Comparison of ENCODE assay signal across 17 cellular contexts in the genomic region with DNA sequence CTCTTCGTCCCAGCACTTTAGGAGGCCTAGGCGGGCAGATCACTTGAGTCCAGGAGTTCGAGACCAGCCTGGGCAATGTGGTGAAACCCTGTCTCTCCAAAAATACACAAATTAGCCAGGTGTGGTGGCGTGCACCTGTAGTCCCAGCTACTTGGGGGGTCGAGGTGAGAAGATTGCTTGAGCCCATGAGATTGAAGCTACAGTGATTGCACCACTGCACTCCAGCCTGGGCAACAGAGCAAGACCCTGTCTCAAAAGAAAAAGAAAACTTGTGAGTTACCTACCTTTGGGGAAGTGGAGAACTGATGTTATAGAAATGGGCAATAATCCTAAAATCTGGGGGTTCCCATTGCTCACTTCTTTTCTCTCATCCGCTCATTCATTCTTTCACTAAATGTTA. TPM values are rescaled to one million over a fixed set of nuclear protein-coding genes. Genes with fewer than 3 reads are reported as not detected.
DNase-seq lines count a peak whose midpoint lies in the region; ATAC-seq, FAIRE-seq and TF ChIP-seq lines count a peak whose summit lies in the region.
"Had no signal": no experiment of that assay in that cellular context is flagged by ENCODE, and none has a peak within 500 bp of the region (broad histone marks: within the 10 kb centered on the region; RNA-seq: fewer than 3 reads in every experiment).

No MANE protein-coding gene starts in this region.

- H3K27ac Mint-ChIP-seq in CD14-positive monocyte = peak overlapping the region in 4 of 7 donors; percentile 31 to 61 (median 46)
- H3K27ac Mint-ChIP-seq in central memory CD8-positive, alpha-beta T cell (ENCODE audit: low read depth) = peak overlapping the region; percentile 23
- H3K27ac Mint-ChIP-seq: CD8-positive, alpha-beta T cell had no signal

- peaks cover 52% of the 10 kb centered on the region for H3K4me1 Mint-ChIP-seq in CD14-positive monocyte
- peaks cover 51% of the 10 kb centered on the region for H3K4me1 Mint-ChIP-seq in central memory CD8-positive, alpha-beta T cell

- DNase-seq in CD14-positive monocyte (ENCODE audit: low spot score) (no peak), NCI-H1436 (lab: John Stamatoyannopoulos, UW) (no peak), urothelium cell line (ENCODE audit: low spot score) (no peak)
- DNase-seq in central memory CD8-positive, alpha-beta T cell (ENCODE audit: low spot score in 2 of 2) = no peak
- DNase-seq in stimulated activated CD4-positive, alpha-beta T cell treated with anti-CD3 and anti-CD28 coated beads, Interleukin-2, amount 100 ng/mL, for 24 hours = no peak
- DNase-seq: C1 segment of cervical spinal cord; Caco-2; CD4-positive, CD25-positive, alpha-beta regulatory T cell; CD8-positive, alpha-beta T cell; DMS153; DND-41; GOT3 had no signal

- FAIRE-seq in urothelium cell line (lab: Jason Lieb, UNC) = no peak
- FAIRE-seq: G401.6, GM12878, H54 had no signal

- no peak for ATAC-seq in central memory CD8-positive, alpha-beta T cell (replicated peaks; ENCODE audit: extremely low read depth, poor library complexity, severe bottlenecking)
- ATAC-seq: CD8-positive, alpha-beta T cell; GM12878 had no signal

- H3K27ac ChIP-seq in HEK293 (ENCODE audit: extremely low read depth, low read depth, low read length) = no peak overlapping the region

- no peaks in the 10 kb centered on the region for H3K9me3 ChIP-seq in HEK293 (ENCODE audit: control insufficient read depth, insufficient read depth, low read depth, low read length)
- H3K9me3 ChIP-seq: Caco-2, HAP-1 had no signal

- no peak overlapping the region for H3K4me3 ChIP-seq in HEK293 (ENCODE audit: low read depth, low read length)
- H3K4me3 ChIP-seq: GM12878, HAP-1 had no signal

- TF ChIP-seq CTCF in CD14-positive monocyte (IDR thresholded peaks at IDR 0.05) (no peak), HEK293 (tag by site-specific recombination; IDR thresholded peaks at IDR 0.05) (no peak)

- H3K36me3 Mint-ChIP-seq in CD14-positive monocyte = peaks cover 18 to 53% of the 10 kb centered on the region in 2 donors
- H3K36me3 Mint-ChIP-seq in central memory CD8-positive, alpha-beta T cell (ENCODE audit: insufficient read depth) = peaks cover 11% of the 10 kb centered on the region

- H3K4me1 ChIP-seq in HEK293 (ENCODE audit: control insufficient read depth, insufficient read depth, low read length) = peaks cover 5% of the 10 kb centered on the region
- H3K4me1 ChIP-seq: HAP-1 had no signal

- CTCF ChIA-PET in HEK293 (lab: Yijun Ruan, JAX) = interaction anchor here (0.5 kb wide), 1 partner anchor 333 kb away, joined by 3 read pairs; no protein-coding TSS in a partner anchor

- H3K27me3 Mint-ChIP-seq in CD14-positive monocyte (ENCODE audit: low read depth in 3 of 3) = peaks cover 0 to 3% (median 0%) of the 10 kb centered on the region in 3 donors
- no peaks in the 10 kb centered on the region for H3K27me3 Mint-ChIP-seq in central memory CD8-positive, alpha-beta T cell
- H3K27me3 Mint-ChIP-seq: CD4-positive, CD25-positive, alpha-beta regulatory T cell had no signal

- peaks cover 20 to 24% of the 10 kb centered on the region in 2 experiments; a peak in 2 of 3 replicates for H3K36me3 ChIP-seq in HEK293 (ENCODE audit: control insufficient read depth in 2 of 2, insufficient read depth in 1 of 2, low read length in 2 of 2)

- peaks cover 0 to 1% (median 0%) of the 10 kb centered on the region in 7 donors for H3K9me3 Mint-ChIP-seq in CD14-positive monocyte
- no peaks in the 10 kb centered on the region for H3K9me3 Mint-ChIP-seq in central memory CD8-positive, alpha-beta T cell
- H3K9me3 Mint-ChIP-seq: CD4-positive, CD25-positive, alpha-beta regulatory T cell; CD8-positive, alpha-beta T cell had no signal

- intact Hi-C loops in CD14-positive monocyte (cut with micrococcal nuclease) = no loop called here

- POLR2A ChIA-PET in HEK293 (lab: Yijun Ruan, JAX) = no interaction called here

- H3K4me3 Mint-ChIP-seq in CD14-positive monocyte = no peak overlapping the region
- H3K4me3 Mint-ChIP-seq in central memory CD8-positive, alpha-beta T cell = no peak overlapping the region
- H3K4me3 Mint-ChIP-seq: CD4-positive, CD25-positive, alpha-beta regulatory T cell; CD8-positive, alpha-beta T cell had no signal

TF ChIP-seq in HEK293, 187 proteins besides CTCF, POLR2A, EP300 and RAD21:
- 0 out of 2 replicates have a peak, but pooled peaks have one; percentile 41 for TF ChIP-seq ZNF121 (tag by site-specific recombination; IDR thresholded peaks at IDR 0.05)
- TF ChIP-seq ZNF311 (tag by site-specific recombination; IDR thresholded peaks at IDR 0.05; ENCODE audit: borderline replicate concordance) = no peak
- TF ChIP-seq ZNF843 (tag by site-specific recombination; IDR thresholded peaks at IDR 0.05) = no peak

RNA-seq across cellular contexts. Expression of a gene that starts 58.0 kb away (rescaled TPM):
- 1 to 10 TPM; 7.5 to 8.9 TPM for polyA plus RNA-seq in CD14-positive monocyte
